26 cellular contexts compared by ENCODE assay signal in genomic region chr12:27292718-27293117, GRCh38. TPM values are rescaled to one million over a fixed set of nuclear protein-coding genes. Genes with fewer than 3 reads are reported as not detected.
DNase-seq lines count a peak whose midpoint lies in the region; ATAC-seq and TF ChIP-seq lines count a peak whose summit lies in the region.
"Had no signal": no experiment of that assay in that cellular context is flagged by ENCODE, and none has a peak within 500 bp of the region (broad histone marks: within the 10 kb centered on the region; RNA-seq: fewer than 3 reads in every experiment).

No MANE protein-coding gene starts in this region.

- H3K9me3 ChIP-seq in HEK293 (ENCODE audit: control insufficient read depth, insufficient read depth, low read depth, low read length) (no peaks in the 10 kb centered on the region), subcutaneous abdominal adipose tissue (ENCODE audit: control insufficient read depth in 5 of 5, low read length in 5 of 5) (no peaks in the 10 kb centered on the region)
- H3K9me3 ChIP-seq: BLaER1 treated with 17β-estradiol and CSF1 and Interleukin-3, amounts not matched to agents 10 nM and 100 nM; ovary had no signal

- H3K27me3 ChIP-seq in subcutaneous abdominal adipose tissue (ENCODE audit: control insufficient read depth in 5 of 5, insufficient read depth in 4 of 5, low read length in 5 of 5): no peaks in the 10 kb centered on the region
- H3K27me3 ChIP-seq: BLaER1 treated with 17β-estradiol and CSF1 and Interleukin-3, amounts not matched to agents 10 nM and 100 nM; hepatocyte; ovary had no signal

- no peak overlapping the region for H3K4me3 Mint-ChIP-seq in endothelial cell (ENCODE audit: unreplicated experiment)
- H3K4me3 Mint-ChIP-seq in naive thymus-derived CD8-positive, alpha-beta T cell: no peak overlapping the region
- H3K4me3 Mint-ChIP-seq in activated CD4-positive, alpha-beta T cell treated with anti-CD3 and anti-CD28 coated beads, Interleukin-2, amount 10 ng/mL, durations not matched to agents 7 days and 5 days: no peak overlapping the region
- H3K4me3 Mint-ChIP-seq: activated CD4-positive, alpha-beta T cell treated with anti-CD3 and anti-CD28 coated beads, Interleukin-2, amount 10 ng/mL, durations not matched to agents 24 days and 14 days; activated naive CD8-positive, alpha-beta T cell treated with anti-CD3 and anti-CD28 coated beads for 36 hours; central memory CD8-positive, alpha-beta T cell; nephron progenitor cell; type B pancreatic cell; WTC11 had no signal

- peak; percentile 30 for DNase-seq in Daoy (ENCODE audit: low read depth)
- DNase-seq in endothelial cell (ENCODE audit: low spot score): no peak
- DNase-seq in naive thymus-derived CD8-positive, alpha-beta T cell: no peak
- no peak for DNase-seq in activated CD4-positive, alpha-beta T cell treated with anti-CD3 and anti-CD28 coated beads, Interleukin-2, amount 10 ng/mL, durations not matched to agents 7 days and 5 days
- no peak for DNase-seq in T1000 (lab: John Stamatoyannopoulos, UW)
- DNase-seq: activated CD4-positive, alpha-beta T cell treated with anti-CD3 and anti-CD28 coated beads, Interleukin-2, amount 10 ng/mL, durations not matched to agents 24 days and 14 days; activated gamma-delta T cell; activated naive CD8-positive, alpha-beta T cell treated with anti-CD3 and anti-CD28 coated beads for 36 hours; aorta; mammary epithelial cell; NCI-H1092 treated with DMSO at 0.1 percent for 48 hours; NCI-H1694 treated with DMSO at 0.1 percent for 48 hours; NCI-H2171; NCI-H82; nephron progenitor cell; ovary; stimulated activated CD4-positive, alpha-beta T cell treated with anti-CD3 and anti-CD28 coated beads, Interleukin-1b, Interleukin-23, amount 100 ng/mL, for 48 hours; stimulated activated naive CD4-positive, alpha-beta T cell treated with Interleukin-2 at 50 U/mL for 16 hours had no signal

- TF ChIP-seq CTCF in HEK293 (tag by site-specific recombination; IDR thresholded peaks at IDR 0.05) (no peak), endothelial cell (IDR thresholded peaks at IDR 0.05; ENCODE audit: unreplicated experiment) (no peak)

- ATAC-seq in naive thymus-derived CD8-positive, alpha-beta T cell: no peak
- ATAC-seq: K562, WTC11 had no signal

- H3K36me3 Mint-ChIP-seq in endothelial cell (ENCODE audit: low read depth, unreplicated experiment): peaks cover 3% of the 10 kb centered on the region
- peaks cover 0 to 4% (median 3%) of the 10 kb centered on the region in 3 donors for H3K36me3 Mint-ChIP-seq in naive thymus-derived CD8-positive, alpha-beta T cell
- H3K36me3 Mint-ChIP-seq in activated CD4-positive, alpha-beta T cell treated with anti-CD3 and anti-CD28 coated beads, Interleukin-2, amount 10 ng/mL, durations not matched to agents 7 days and 5 days (ENCODE audit: low read depth): peaks cover 3% of the 10 kb centered on the region

- no peaks in the 10 kb centered on the region for H3K9me3 Mint-ChIP-seq in endothelial cell (ENCODE audit: unreplicated experiment)
- H3K9me3 Mint-ChIP-seq in naive thymus-derived CD8-positive, alpha-beta T cell: no peaks in the 10 kb centered on the region
- H3K9me3 Mint-ChIP-seq in activated CD4-positive, alpha-beta T cell treated with anti-CD3 and anti-CD28 coated beads, Interleukin-2, amount 10 ng/mL, durations not matched to agents 7 days and 5 days: no peaks in the 10 kb centered on the region
- H3K9me3 Mint-ChIP-seq: activated CD4-positive, alpha-beta T cell treated with anti-CD3 and anti-CD28 coated beads, Interleukin-2, amount 10 ng/mL, durations not matched to agents 24 days and 14 days; activated naive CD8-positive, alpha-beta T cell treated with anti-CD3 and anti-CD28 coated beads for 36 hours; central memory CD8-positive, alpha-beta T cell; nephron progenitor cell; type B pancreatic cell; WTC11 had no signal

- CTCF ChIA-PET in HEK293 (lab: Yijun Ruan, JAX): no interaction called here
- CTCF ChIA-PET in activated CD4-positive, alpha-beta T cell treated with anti-CD3 and anti-CD28 coated beads, Interleukin-2, amount 10 ng/mL, durations not matched to agents 7 days and 5 days (lab: Charles Lee): interaction anchor here (0.8 kb wide), 1 partner anchor 13 kb away, joined by 4 read pairs; no protein-coding TSS in a partner anchor

- peak overlapping the region; percentile 65 for H3K27ac Mint-ChIP-seq in endothelial cell (ENCODE audit: unreplicated experiment)
- H3K27ac Mint-ChIP-seq in naive thymus-derived CD8-positive, alpha-beta T cell: no peak overlapping the region
- H3K27ac Mint-ChIP-seq in activated CD4-positive, alpha-beta T cell treated with anti-CD3 and anti-CD28 coated beads, Interleukin-2, amount 10 ng/mL, durations not matched to agents 7 days and 5 days: no peak overlapping the region
- H3K27ac Mint-ChIP-seq: activated CD4-positive, alpha-beta T cell treated with anti-CD3 and anti-CD28 coated beads, Interleukin-2, amount 10 ng/mL, durations not matched to agents 24 days and 14 days; activated naive CD8-positive, alpha-beta T cell treated with anti-CD3 and anti-CD28 coated beads for 36 hours; type B pancreatic cell had no signal

- no peak overlapping the region for H3K9ac ChIP-seq in subcutaneous abdominal adipose tissue (ENCODE audit: low read length in 5 of 5)
- H3K9ac ChIP-seq: BLaER1 treated with 17β-estradiol and CSF1 and Interleukin-3, amounts not matched to agents 10 nM and 100 nM had no signal

- peaks cover 37% of the 10 kb centered on the region for H3K4me1 Mint-ChIP-seq in endothelial cell (ENCODE audit: unreplicated experiment)
- H3K4me1 Mint-ChIP-seq in naive thymus-derived CD8-positive, alpha-beta T cell: peaks cover 2 to 12% (median 7%) of the 10 kb centered on the region in 4 donors
- H3K4me1 Mint-ChIP-seq in activated CD4-positive, alpha-beta T cell treated with anti-CD3 and anti-CD28 coated beads, Interleukin-2, amount 10 ng/mL, durations not matched to agents 7 days and 5 days: no peaks in the 10 kb centered on the region
- H3K4me1 Mint-ChIP-seq: central memory CD8-positive, alpha-beta T cell had no signal

- H3K27ac ChIP-seq in HEK293 (ENCODE audit: extremely low read depth, low read depth, low read length): no peak overlapping the region
- H3K27ac ChIP-seq in subcutaneous abdominal adipose tissue (ENCODE audit: low read depth, low read length): peak overlapping the region; percentile 70
- H3K27ac ChIP-seq: BLaER1 treated with 17β-estradiol and CSF1 and Interleukin-3, amounts not matched to agents 10 nM and 100 nM; hepatocyte; ovary had no signal

- H3K27me3 Mint-ChIP-seq in endothelial cell (ENCODE audit: unreplicated experiment): peaks cover 5% of the 10 kb centered on the region
- no peaks in the 10 kb centered on the region for H3K27me3 Mint-ChIP-seq in naive thymus-derived CD8-positive, alpha-beta T cell
- H3K27me3 Mint-ChIP-seq in activated CD4-positive, alpha-beta T cell treated with anti-CD3 and anti-CD28 coated beads, Interleukin-2, amount 10 ng/mL, durations not matched to agents 7 days and 5 days: no peaks in the 10 kb centered on the region
- H3K27me3 Mint-ChIP-seq: activated CD4-positive, alpha-beta T cell treated with anti-CD3 and anti-CD28 coated beads, Interleukin-2, amount 10 ng/mL, durations not matched to agents 24 days and 14 days; activated naive CD8-positive, alpha-beta T cell treated with anti-CD3 and anti-CD28 coated beads for 36 hours; central memory CD8-positive, alpha-beta T cell; type B pancreatic cell had no signal

- H3K4me1 ChIP-seq in HEK293 (ENCODE audit: control insufficient read depth, insufficient read depth, low read length) (peaks cover 17% of the 10 kb centered on the region), subcutaneous abdominal adipose tissue (ENCODE audit: control insufficient read depth in 5 of 5, insufficient read depth in 5 of 5, low read length in 5 of 5) (peaks cover 2 to 47% (median 31%) of the 10 kb centered on the region in 5 donors)

- POLR2A ChIA-PET in HEK293 (lab: Yijun Ruan, JAX): no interaction called here
- POLR2A ChIA-PET in naive thymus-derived CD8-positive, alpha-beta T cell (lab: Charles Lee): no interaction called here
- POLR2A ChIA-PET in activated CD4-positive, alpha-beta T cell treated with anti-CD3 and anti-CD28 coated beads, Interleukin-2, amount 10 ng/mL, durations not matched to agents 7 days and 5 days (lab: Charles Lee): no interaction called here

- H3K36me3 ChIP-seq in HEK293 (ENCODE audit: control insufficient read depth in 2 of 2, insufficient read depth in 1 of 2, low read length in 2 of 2) (peaks cover 0 to 1% of the 10 kb centered on the region in 2 experiments; a peak in 1 of 3 replicates), subcutaneous abdominal adipose tissue (ENCODE audit: control insufficient read depth in 5 of 5, insufficient read depth in 5 of 5, low read length in 5 of 5) (peaks cover 0 to 5% (median under 1%) of the 10 kb centered on the region in 5 donors)
- H3K36me3 ChIP-seq: ovary had no signal

- no peak overlapping the region for H3K4me3 ChIP-seq in HEK293 (ENCODE audit: low read depth, low read length)
- H3K4me3 ChIP-seq in subcutaneous abdominal adipose tissue (ENCODE audit: low read depth in 1 of 5, low read length in 5 of 5): no peak overlapping the region
- H3K4me3 ChIP-seq: BLaER1 treated with 17β-estradiol and CSF1 and Interleukin-3, amounts not matched to agents 10 nM and 100 nM; hepatocyte; K562; ovary had no signal

TF ChIP-seq in HEK293, 187 proteins besides CTCF, POLR2A, EP300 and RAD21 (continues in another document):
- TF ChIP-seq PRDM1 (tag by site-specific recombination; IDR thresholded peaks at IDR 0.05): no peak

RNA-seq across cellular contexts. Expression of gene BMAL2, which starts 39.9 kb away (rescaled TPM):
- total RNA-seq in Daoy (2014; rRNA removed; shearing (Covaris generic)): 57.2 and 65.3 TPM in 2 replicates
- 7.9 TPM for total RNA-seq in endothelial cell (ENCODE audit: unreplicated experiment)
- not detected for total RNA-seq in naive thymus-derived CD8-positive, alpha-beta T cell
- not detected for polyA plus RNA-seq in naive thymus-derived CD8-positive, alpha-beta T cell
- total RNA-seq in activated CD4-positive, alpha-beta T cell treated with anti-CD3 and anti-CD28 coated beads, Interleukin-2, amount 10 ng/mL, durations not matched to agents 7 days and 5 days: 10 to 100 TPM; 17.3 to 18.0 TPM

RNA-seq across cellular contexts. Expression of gene STK38L, which starts 48.6 kb away (rescaled TPM):
- 48.4 and 65.1 TPM in 2 replicates for total RNA-seq in Daoy (2014; rRNA removed; shearing (Covaris generic))
- 30.8 TPM for total RNA-seq in endothelial cell (ENCODE audit: unreplicated experiment)
- total RNA-seq in naive thymus-derived CD8-positive, alpha-beta T cell: 10 to 100 TPM; 19.8 to 23.6 TPM
- 10 to 100 TPM in 1 of 3 donors, 1 to 10 TPM in 2; 6.8 to 11.6 (median 7.2) TPM for polyA plus RNA-seq in naive thymus-derived CD8-positive, alpha-beta T cell
- 10 to 100 TPM; 18.2 to 20.4 TPM for total RNA-seq in activated CD4-positive, alpha-beta T cell treated with anti-CD3 and anti-CD28 coated beads, Interleukin-2, amount 10 ng/mL, durations not matched to agents 7 days and 5 days
